Comparison of ENCODE assay signal across 29 cellular contexts in the genomic region with DNA sequence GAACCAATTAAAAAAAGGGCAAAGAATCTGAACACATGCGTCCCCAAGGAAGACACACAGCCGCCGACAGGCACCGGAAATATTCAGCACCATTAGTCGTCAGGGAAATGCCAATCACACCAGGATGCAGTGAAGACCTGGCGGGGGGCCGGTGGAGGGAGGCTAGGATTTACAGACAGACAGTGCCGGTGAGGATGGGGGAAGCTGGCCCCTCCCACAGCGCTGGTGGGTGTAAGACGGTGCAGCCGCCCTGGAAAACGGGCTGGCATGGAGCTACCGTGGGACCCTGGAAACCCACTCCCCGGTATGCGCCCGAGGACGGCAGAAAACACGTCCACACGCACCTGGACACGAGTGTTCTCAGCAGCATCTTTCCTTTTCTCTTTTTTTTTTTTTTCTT. TPM values are rescaled to one million over a fixed set of nuclear protein-coding genes. Genes with fewer than 3 reads are reported as not detected.
DNase-seq lines count a peak whose midpoint lies in the region; ATAC-seq and TF ChIP-seq lines count a peak whose summit lies in the region.
"Had no signal": no experiment of that assay in that cellular context is flagged by ENCODE, and none has a peak within 500 bp of the region (broad histone marks: within the 10 kb centered on the region; RNA-seq: fewer than 3 reads in every experiment).

No MANE protein-coding gene starts in this region.

- no peaks in the 10 kb centered on the region for H3K9me2 ChIP-seq in SK-N-SH

- in situ Hi-C loops in transverse colon (cut with MboI; ENCODE audit: low pct_ligation_motif_present in 1 of 4, low pct_unique_long_range_greater_than_20kb in 1 of 4, low sequenced_read_pairs in 3 of 4), result no loop called here

- H3K27ac ChIP-seq in SK-N-SH (ENCODE audit: low read depth in 2 of 2, low read length in 1 of 2), result no peak overlapping the region
- H3K27ac ChIP-seq in transverse colon, result no peak overlapping the region
- no peak overlapping the region for H3K27ac ChIP-seq in trophoblast cell (ENCODE audit: low read depth, low read length)
- H3K27ac ChIP-seq: esophagus squamous epithelium, foreskin keratinocyte, Peyer's patch, tibial nerve had no signal

- TF ChIP-seq RAD21 in SK-N-SH (IDR thresholded peaks at IDR 0.05; ENCODE audit: low read length), result no peak

- POLR2A ChIA-PET in SK-N-SH (lab: Yijun Ruan, JAX), result no interaction called here

- no peak overlapping the region for H4K91ac ChIP-seq in trophoblast cell (ENCODE audit: low read depth, low read length)

- H3K4me1 ChIP-seq in SK-N-SH (ENCODE audit: control insufficient read depth in 1 of 2, insufficient read depth in 2 of 2, low read depth in 1 of 2, low read length in 1 of 2) (peaks cover 0 to 11% of the 10 kb centered on the region in 2 experiments; a peak in 1 of 4 replicates), transverse colon (peaks cover 12 to 27% (median 21%) of the 10 kb centered on the region in 4 donors), trophoblast cell (ENCODE audit: control insufficient read depth in 1 of 2, insufficient read depth in 2 of 2, low read length in 2 of 2) (peaks cover 3 to 9% of the 10 kb centered on the region in 2 experiments)
- H3K4me1 ChIP-seq: foreskin keratinocyte, HAP-1 had no signal

- TF ChIP-seq EP300 in SK-N-SH (IDR thresholded peaks at IDR 0.05; ENCODE audit: borderline replicate concordance in 1 of 2, low read depth in 1 of 2, low read length in 1 of 2), result no peak
- TF ChIP-seq EP300 in transverse colon (IDR thresholded peaks at IDR 0.05; ENCODE audit: low read depth), result no peak

- H3K14ac ChIP-seq in trophoblast cell (ENCODE audit: low read length), result no peak overlapping the region

- no peak overlapping the region for H2AK5ac ChIP-seq in trophoblast cell (ENCODE audit: low read length)

- H4K12ac ChIP-seq in trophoblast cell (ENCODE audit: low read depth, low read length), result no peak overlapping the region

- H3K18ac ChIP-seq in trophoblast cell (ENCODE audit: low read length), result no peak overlapping the region

- no peak overlapping the region for H3K9ac ChIP-seq in SK-N-SH
- no peak overlapping the region for H3K9ac ChIP-seq in trophoblast cell (ENCODE audit: low read length)

- no peak overlapping the region for H3K23ac ChIP-seq in trophoblast cell (ENCODE audit: low read length)

- WGBS in SK-N-SH (ENCODE audit: low lambda C conversion rate), result 87% methylated on average over 20 of the region's 20 CpGs
- 52 to 58% methylated on average over 19 to 20 of the region's 20 CpGs for WGBS in transverse colon (ENCODE audit: low coverage in 1 of 2), 2 donors
- no CpG with 5 or more reads among the region's 20 CpGs for WGBS in trophoblast cell (ENCODE audit: extremely low coverage, insufficient coverage, insufficient read length)

- H3K79me1 ChIP-seq in trophoblast cell (ENCODE audit: low read length), result no peaks in the 10 kb centered on the region

- no peaks in the 10 kb centered on the region for H3K9me3 ChIP-seq in SK-N-SH
- H3K9me3 ChIP-seq in transverse colon, result no peaks in the 10 kb centered on the region
- H3K9me3 ChIP-seq in trophoblast cell (ENCODE audit: insufficient read depth, low read depth, low read length), result peaks cover 4% of the 10 kb centered on the region
- H3K9me3 ChIP-seq: esophagus squamous epithelium, HAP-1, MG63, Peyer's patch, tibial nerve had no signal

- no peak overlapping the region for H4K8ac ChIP-seq in trophoblast cell (ENCODE audit: low read depth, low read length)

- no peak overlapping the region for H2AFZ ChIP-seq in SK-N-SH (ENCODE audit: low read depth)
- H2AFZ ChIP-seq in trophoblast cell (ENCODE audit: insufficient read depth, low read length, poor library complexity), result no peak overlapping the region

- no peak overlapping the region for H2BK120ac ChIP-seq in trophoblast cell (ENCODE audit: insufficient read depth, low read length, poor library complexity)

- DNase-seq in SK-N-SH (peak; percentile 42), NCI-H146 (lab: John Stamatoyannopoulos, UW) (peak; percentile 66), left colon (peak in 1 of 2 donors; percentile 30), transverse colon (peak; percentile 11), trophoblast cell (no peak)
- DNase-seq: activated CD4-positive, alpha-beta T cell treated with anti-CD3 and anti-CD28 coated beads, Interleukin-2, amount 10 ng/mL, durations not matched to agents 7 days and 5 days; activated effector memory CD4-positive, alpha-beta T cell treated with Interleukin-2 at 50 U/mL for 16 hours; activated T-cell treated with anti-CD3 and anti-CD28 coated beads, Interleukin-2, amount 50 U/mL, for 1 hour; amygdala; EL; esophagus squamous epithelium; foreskin keratinocyte; KG1; MG63; NCI-H1105; NCI-H2029; NCI-H226; NCI-H526 treated with DMSO at 0.1 percent for 48 hours; T-helper 1 cell had no signal

- peaks cover 7% of the 10 kb centered on the region; the same call in 1 of the 2 replicates for H3K27me3 ChIP-seq in SK-N-SH (ENCODE audit: insufficient read depth)
- H3K27me3 ChIP-seq in transverse colon, result peaks cover 3% of the 10 kb centered on the region
- peaks cover 3% of the 10 kb centered on the region for H3K27me3 ChIP-seq in trophoblast cell (ENCODE audit: insufficient read depth, low read length)
- H3K27me3 ChIP-seq: MG63, Peyer's patch had no signal

- H2BK12ac ChIP-seq in trophoblast cell (ENCODE audit: low read length), result no peak overlapping the region

- CTCF ChIA-PET in SK-N-SH (lab: Yijun Ruan, JAX), result interaction anchor here (1.0 to 11.7 kb wide), 6 partner anchors 15 to 638 kb away, joined by 3 to 99 read pairs (median 7); a partner anchor contains a TSS

- no peak overlapping the region for H2BK5ac ChIP-seq in trophoblast cell (ENCODE audit: low read depth, low read length, poor library complexity)

- H3K4ac ChIP-seq in trophoblast cell (ENCODE audit: low read depth, low read length), result no peak overlapping the region

- H4K20me1 ChIP-seq in SK-N-SH (ENCODE audit: insufficient read depth), result peaks cover under 1% of the 10 kb centered on the region; the same call in 1 of the 2 replicates

- intact Hi-C loops in left colon (cut with DNase I, micrococcal nuclease) (no loop called here), transverse colon (cut with DNase I; ENCODE audit: low total_unique reads) (no loop called here)

- ATAC-seq in SK-N-SH treated with all-trans-retinoic acid at 6 μM for 48 hours (no peak), left colon (peak; percentile 9), GM18520 (IDR thresholded peaks at IDR 0.05; ENCODE audit: unreplicated experiment) (no peak), HG03025 (IDR thresholded peaks at IDR 0.05; ENCODE audit: low FRiP score, unreplicated experiment) (no peak)
- ATAC-seq: activated naive CD4-positive, alpha-beta T cell treated with anti-CD3 and anti-CD28 coated beads, Interleukin-2, amount 50 U/mL, for 72 hours; foreskin keratinocyte; stimulated activated effector memory CD8-positive, alpha-beta T cell treated with anti-CD3 and anti-CD28 coated beads, Interleukin-12 subunit alpha, Interleukin-12 subunit beta, amount 100 ng/mL, for 72 hours; WTC11 had no signal

- TF ChIP-seq CTCF in SK-N-SH (IDR thresholded peaks at IDR 0.05) (no peak), transverse colon (IDR thresholded peaks at IDR 0.05) (no peak)

- no peak overlapping the region for H3K4me2 ChIP-seq in SK-N-SH
- no peak overlapping the region for H3K4me2 ChIP-seq in trophoblast cell (ENCODE audit: low read length)

- H3K36me3 ChIP-seq in SK-N-SH (replicated peaks in 1 of 2; ENCODE audit: control insufficient read depth in 1 of 2, insufficient read depth in 2 of 2, low read length in 1 of 2) (no peaks in the 10 kb centered on the region), transverse colon (no peaks in the 10 kb centered on the region), trophoblast cell (ENCODE audit: control insufficient read depth in 1 of 2, insufficient read depth in 2 of 2, low read length in 2 of 2) (no peaks in the 10 kb centered on the region)
- H3K36me3 ChIP-seq: esophagus squamous epithelium, HAP-1, MG63, Peyer's patch, tibial nerve had no signal

- peaks cover under 1% of the 10 kb centered on the region for H3F3A ChIP-seq in SK-N-SH (replicated peaks; ENCODE audit: insufficient read depth)

- TF ChIP-seq POLR2A in transverse colon (IDR thresholded peaks at IDR 0.05), result no peak

- H3K4me3 ChIP-seq in SK-N-SH (ENCODE audit: low read depth in 2 of 2, low read length in 1 of 2) (no peak overlapping the region), transverse colon (no peak overlapping the region), trophoblast cell (ENCODE audit: low read depth, low read length) (no peak overlapping the region)
- H3K4me3 ChIP-seq: esophagus squamous epithelium, HAP-1, MG63, Peyer's patch, tibial nerve had no signal

- H3K79me2 ChIP-seq in SK-N-SH (ENCODE audit: insufficient read depth) (no peaks in the 10 kb centered on the region), trophoblast cell (ENCODE audit: control insufficient read depth, insufficient read depth, low read length, poor library complexity) (no peaks in the 10 kb centered on the region)

TF ChIP-seq in SK-N-SH treated with all-trans-retinoic acid at 6 μM for 48 hours, 23 proteins besides CTCF, POLR2A, EP300 and RAD21 (continues in another document):
- TF ChIP-seq TCF4 (CRISPR knock-in tag; IDR thresholded peaks at IDR 0.05; ENCODE audit: borderline replicate concordance), result no peak

RNA-seq across cellular contexts. Expression of a gene that starts 4.8 kb away (rescaled TPM):
- 3.2 and 5.4 TPM in 2 replicates for polyA plus RNA-seq in SK-N-SH (2012; rRNA removed)
- 2.0 and 2.8 TPM in 2 replicates for polyA plus RNA-seq in SK-N-SH (2012; cell fraction: cytosol; rRNA removed)
- polyA plus RNA-seq in SK-N-SH (2012; cell fraction: nucleus; rRNA removed), result 8.1 and 8.6 TPM in 2 replicates
- total RNA-seq in left colon, result 100 to 1,000 TPM; 147 to 166 TPM
- 100 to 1,000 TPM in 3 of 4 donors, 10 to 100 TPM in 1; 84.9 to 360 (median 169) TPM for total RNA-seq in transverse colon
- polyA plus RNA-seq in trophoblast cell (2013), result 1.0 and 1.4 TPM in 2 replicates

RNA-seq across cellular contexts. Expression of a gene that starts 16.1 kb away (rescaled TPM):
- 7.6 TPM in 2 replicates for polyA plus RNA-seq in SK-N-SH (2012; rRNA removed)
- polyA plus RNA-seq in SK-N-SH (2012; cell fraction: cytosol; rRNA removed), result 6.4 and 7.5 TPM in 2 replicates
- polyA plus RNA-seq in SK-N-SH (2012; cell fraction: nucleus; rRNA removed), result 15.5 and 19.8 TPM in 2 replicates
- 10 to 100 TPM; 13.5 to 15.2 TPM for total RNA-seq in left colon
- total RNA-seq in transverse colon, result 10 to 100 TPM in 3 of 4 donors, 1 to 10 TPM in 1; 8.6 to 30.2 (median 16.9) TPM
- polyA plus RNA-seq in trophoblast cell (2013), result 8.3 and 8.4 TPM in 2 replicates

RNA-seq across cellular contexts. Expression of a gene that starts 23.7 kb away (rescaled TPM):
- 0.06 and 0.10 TPM in 2 replicates for polyA plus RNA-seq in SK-N-SH (2012; rRNA removed)
- polyA plus RNA-seq in SK-N-SH (2012; cell fraction: cytosol; rRNA removed), result 0.03 TPM in 1 of 2 replicates, not detected in the other
- polyA plus RNA-seq in SK-N-SH (2012; cell fraction: nucleus; rRNA removed), result 0.38 and 0.48 TPM in 2 replicates
- total RNA-seq in left colon (1 to 10 TPM; 1.2 to 3.6 TPM), transverse colon (under 1 TPM in 2 of 4 donors, not detected in 2; 0.41 to 0.95 TPM)
- 0.01 TPM in 1 of 2 replicates, not detected in the other for polyA plus RNA-seq in trophoblast cell (2013)
- total RNA-seq: activated CD4-positive, alpha-beta T cell treated with anti-CD3 and anti-CD28 coated beads, Interleukin-2, amount 10 ng/mL, durations not matched to agents 7 days and 5 days; activated naive CD4-positive, alpha-beta T cell treated with anti-CD3 and anti-CD28 coated beads, Interleukin-2, amount 50 U/mL, for 72 hours; CD8-positive, alpha-beta memory T cell; foreskin keratinocyte; WTC11 had no signal
- polyA plus RNA-seq: CD8-positive, alpha-beta memory T cell; foreskin keratinocyte had no signal

Comparison
In these comparisons a context has a peak if more than half of its experiments do, and no peak if none do; other contexts are left out.
1. DNase-seq: peak in SK-N-SH (single experiment), NCI-H146 (single experiment) and transverse colon (single experiment); none in trophoblast cell (0 of 2).